ENCODE assay signal across 1 cellular context in the genomic region with DNA sequence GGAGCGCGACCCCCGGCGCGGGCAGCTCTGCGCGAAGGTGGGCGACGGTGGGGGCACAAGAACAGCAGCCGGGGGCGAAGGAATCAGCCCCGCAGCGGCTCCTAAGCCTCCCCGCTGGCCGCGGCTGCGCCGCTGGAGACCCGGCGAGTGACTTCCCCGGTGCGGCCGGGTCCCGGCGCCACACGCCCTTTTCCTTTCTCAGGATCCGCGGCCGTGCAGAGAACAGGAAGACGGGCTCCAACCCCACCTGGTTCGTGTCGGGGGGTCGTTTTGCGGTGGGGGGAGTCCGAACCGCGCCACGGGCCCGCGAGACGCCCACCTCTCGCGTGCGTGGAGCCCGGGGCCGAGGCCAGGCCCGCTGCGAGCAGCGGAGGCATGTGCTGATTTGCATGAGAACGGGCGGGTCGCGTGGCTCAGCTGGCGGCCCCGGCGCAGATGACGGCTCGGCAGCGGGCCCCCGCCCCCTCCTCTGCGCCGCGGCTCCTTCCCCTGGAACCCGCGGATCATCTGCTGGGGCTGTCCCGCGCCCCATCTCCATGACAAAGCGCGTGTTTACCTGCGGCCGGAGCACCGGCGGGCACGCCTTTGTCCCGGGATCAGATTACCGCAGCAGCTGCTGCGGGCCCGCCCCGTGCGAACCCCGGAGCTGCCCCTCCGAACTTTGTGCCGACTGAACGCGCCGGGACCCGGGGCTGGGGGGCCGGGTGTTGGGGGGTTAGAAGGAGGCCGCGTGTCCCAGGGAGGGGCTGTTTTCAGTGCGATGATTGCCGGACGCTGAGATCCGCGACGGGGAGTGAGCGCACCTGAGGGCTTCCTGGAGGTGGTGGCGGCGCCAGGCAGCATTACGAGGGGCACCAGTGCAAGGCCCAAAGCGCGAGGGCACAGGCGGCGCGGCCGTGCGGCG.
TF ChIP-seq lines count a peak whose summit lies in the region.

No MANE protein-coding gene starts in this region.

TF ChIP-seq in HepG2, 621 proteins besides CTCF, POLR2A, EP300 and RAD21 (continued from another document and continues in another):
- TF ChIP-seq, protein P1, sequence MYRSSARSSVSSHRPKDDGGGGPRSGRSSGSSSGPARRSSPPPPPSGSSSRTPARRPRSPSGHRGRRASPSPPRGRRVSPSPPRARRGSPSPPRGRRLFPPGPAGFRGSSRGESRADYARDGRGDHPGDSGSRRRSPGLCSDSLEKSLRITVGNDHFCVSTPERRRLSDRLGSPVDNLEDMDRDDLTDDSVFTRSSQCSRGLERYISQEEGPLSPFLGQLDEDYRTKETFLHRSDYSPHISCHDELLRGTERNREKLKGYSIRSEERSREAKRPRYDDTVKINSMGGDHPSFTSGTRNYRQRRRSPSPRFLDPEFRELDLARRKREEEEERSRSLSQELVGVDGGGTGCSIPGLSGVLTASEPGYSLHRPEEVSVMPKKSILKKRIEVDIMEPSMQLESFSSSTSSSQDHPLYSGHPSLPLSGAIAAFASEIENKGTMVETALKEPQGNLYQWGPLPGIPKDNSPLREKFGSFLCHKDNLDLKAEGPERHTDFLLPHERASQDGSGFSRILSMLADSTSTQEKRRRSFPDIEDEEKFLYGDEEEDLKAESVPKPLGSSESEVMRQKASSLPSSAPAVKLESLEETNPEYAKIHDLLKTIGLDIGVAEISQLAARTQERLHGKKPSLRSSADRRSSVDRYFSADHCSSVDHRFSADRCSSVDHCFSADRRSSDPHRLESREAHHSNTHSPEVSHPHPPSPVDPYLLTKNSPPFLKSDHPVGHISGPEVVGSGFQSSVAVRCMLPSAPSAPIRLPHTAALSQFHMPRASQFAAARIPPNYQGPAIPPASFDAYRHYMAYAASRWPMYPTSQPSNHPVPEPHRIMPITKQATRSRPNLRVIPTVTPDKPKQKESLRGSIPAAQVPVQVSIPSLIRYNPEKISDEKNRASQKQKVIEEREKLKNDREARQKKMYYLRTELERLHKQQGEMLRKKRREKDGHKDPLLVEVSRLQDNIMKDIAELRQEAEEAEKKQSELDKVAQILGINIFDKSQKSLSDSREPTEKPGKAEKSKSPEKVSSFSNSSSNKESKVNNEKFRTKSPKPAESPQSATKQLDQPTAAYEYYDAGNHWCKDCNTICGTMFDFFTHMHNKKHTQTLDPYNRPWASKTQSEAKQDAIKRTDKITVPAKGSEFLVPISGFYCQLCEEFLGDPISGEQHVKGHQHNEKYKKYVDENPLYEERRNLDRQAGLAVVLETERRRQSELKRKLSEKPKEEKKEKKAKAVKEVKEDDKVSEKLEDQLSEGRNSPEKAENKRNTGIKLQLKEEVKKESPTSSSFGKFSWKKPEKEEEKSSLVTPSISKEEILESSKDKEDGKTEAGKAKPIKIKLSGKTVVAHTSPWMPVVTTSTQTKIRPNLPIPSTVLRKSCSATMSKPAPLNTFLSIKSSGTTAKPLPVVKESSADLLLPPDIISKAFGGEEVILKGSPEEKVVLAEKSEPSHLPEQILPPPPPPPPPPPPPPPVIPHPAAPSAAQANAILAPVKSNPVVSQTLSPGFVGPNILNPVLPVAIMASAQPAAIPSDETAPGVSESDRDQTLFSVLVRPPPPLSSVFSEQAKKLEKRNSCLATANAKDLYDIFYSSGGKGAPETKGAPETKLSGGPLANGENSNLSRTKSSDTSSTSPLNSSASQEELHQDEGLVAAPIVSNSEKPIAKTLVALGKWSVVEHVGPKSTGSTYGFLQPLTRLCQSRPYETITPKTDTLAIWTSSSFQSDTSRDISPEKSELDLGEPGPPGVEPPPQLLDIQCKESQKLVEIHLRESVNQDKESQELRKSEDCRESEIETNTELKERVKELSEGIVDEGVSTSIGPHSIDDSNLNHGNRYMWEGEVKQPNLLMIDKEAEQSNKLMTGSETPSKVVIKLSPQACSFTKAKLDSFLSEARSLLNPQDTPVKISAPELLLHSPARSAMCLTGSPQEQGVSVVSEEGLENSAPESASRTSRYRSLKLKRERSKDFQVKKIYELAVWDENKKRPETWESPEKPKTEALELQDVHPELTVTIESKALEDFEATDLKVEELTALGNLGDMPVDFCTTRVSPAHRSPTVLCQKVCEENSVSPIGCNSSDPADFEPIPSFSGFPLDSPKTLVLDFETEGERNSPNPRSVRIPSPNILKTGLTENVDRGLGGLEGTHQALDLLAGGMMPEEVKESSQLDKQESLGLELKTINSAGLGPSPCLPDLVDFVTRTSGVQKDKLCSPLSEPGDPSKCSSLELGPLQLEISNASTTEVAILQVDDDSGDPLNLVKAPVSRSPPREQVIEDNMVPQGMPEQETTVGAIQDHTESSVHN (CRISPR knock-in tag; IDR thresholded peaks at IDR 0.05): no peak
- TF ChIP-seq, protein P2, sequence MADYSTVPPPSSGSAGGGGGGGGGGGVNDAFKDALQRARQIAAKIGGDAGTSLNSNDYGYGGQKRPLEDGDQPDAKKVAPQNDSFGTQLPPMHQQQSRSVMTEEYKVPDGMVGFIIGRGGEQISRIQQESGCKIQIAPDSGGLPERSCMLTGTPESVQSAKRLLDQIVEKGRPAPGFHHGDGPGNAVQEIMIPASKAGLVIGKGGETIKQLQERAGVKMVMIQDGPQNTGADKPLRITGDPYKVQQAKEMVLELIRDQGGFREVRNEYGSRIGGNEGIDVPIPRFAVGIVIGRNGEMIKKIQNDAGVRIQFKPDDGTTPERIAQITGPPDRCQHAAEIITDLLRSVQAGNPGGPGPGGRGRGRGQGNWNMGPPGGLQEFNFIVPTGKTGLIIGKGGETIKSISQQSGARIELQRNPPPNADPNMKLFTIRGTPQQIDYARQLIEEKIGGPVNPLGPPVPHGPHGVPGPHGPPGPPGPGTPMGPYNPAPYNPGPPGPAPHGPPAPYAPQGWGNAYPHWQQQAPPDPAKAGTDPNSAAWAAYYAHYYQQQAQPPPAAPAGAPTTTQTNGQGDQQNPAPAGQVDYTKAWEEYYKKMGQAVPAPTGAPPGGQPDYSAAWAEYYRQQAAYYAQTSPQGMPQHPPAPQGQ (CRISPR knock-in tag; IDR thresholded peaks at IDR 0.05; ENCODE audit: borderline replicate concordance): no peak
- TF ChIP-seq SOX6 (IDR thresholded peaks at IDR 0.05) (no peak), SOX6 (CRISPR knock-in tag; IDR thresholded peaks at IDR 0.05) (peak; percentile 91), HOXA7 (CRISPR knock-in tag; IDR thresholded peaks at IDR 0.05) (no peak), ZNF446 (CRISPR knock-in tag; IDR thresholded peaks at IDR 0.05) (0 out of 2 replicates have a peak, but pooled peaks have one; percentile 12), BCL6 (CRISPR knock-in tag; IDR thresholded peaks at IDR 0.05) (peak; percentile 82), RFX1 (IDR thresholded peaks at IDR 0.05) (no peak; the same call in 1 of the 2 replicates), SIX1 (CRISPR knock-in tag; IDR thresholded peaks at IDR 0.05; ENCODE audit: borderline replicate concordance) (peak; percentile 94), KLF13 (CRISPR knock-in tag; IDR thresholded peaks at IDR 0.05) (no peak)
- TF ChIP-seq, protein P3, sequence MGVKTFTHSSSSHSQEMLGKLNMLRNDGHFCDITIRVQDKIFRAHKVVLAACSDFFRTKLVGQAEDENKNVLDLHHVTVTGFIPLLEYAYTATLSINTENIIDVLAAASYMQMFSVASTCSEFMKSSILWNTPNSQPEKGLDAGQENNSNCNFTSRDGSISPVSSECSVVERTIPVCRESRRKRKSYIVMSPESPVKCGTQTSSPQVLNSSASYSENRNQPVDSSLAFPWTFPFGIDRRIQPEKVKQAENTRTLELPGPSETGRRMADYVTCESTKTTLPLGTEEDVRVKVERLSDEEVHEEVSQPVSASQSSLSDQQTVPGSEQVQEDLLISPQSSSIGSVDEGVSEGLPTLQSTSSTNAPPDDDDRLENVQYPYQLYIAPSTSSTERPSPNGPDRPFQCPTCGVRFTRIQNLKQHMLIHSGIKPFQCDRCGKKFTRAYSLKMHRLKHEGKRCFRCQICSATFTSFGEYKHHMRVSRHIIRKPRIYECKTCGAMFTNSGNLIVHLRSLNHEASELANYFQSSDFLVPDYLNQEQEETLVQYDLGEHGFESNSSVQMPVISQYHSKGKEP (CRISPR knock-in tag; IDR thresholded peaks at IDR 0.05): no peak
- TF ChIP-seq, protein P4, sequence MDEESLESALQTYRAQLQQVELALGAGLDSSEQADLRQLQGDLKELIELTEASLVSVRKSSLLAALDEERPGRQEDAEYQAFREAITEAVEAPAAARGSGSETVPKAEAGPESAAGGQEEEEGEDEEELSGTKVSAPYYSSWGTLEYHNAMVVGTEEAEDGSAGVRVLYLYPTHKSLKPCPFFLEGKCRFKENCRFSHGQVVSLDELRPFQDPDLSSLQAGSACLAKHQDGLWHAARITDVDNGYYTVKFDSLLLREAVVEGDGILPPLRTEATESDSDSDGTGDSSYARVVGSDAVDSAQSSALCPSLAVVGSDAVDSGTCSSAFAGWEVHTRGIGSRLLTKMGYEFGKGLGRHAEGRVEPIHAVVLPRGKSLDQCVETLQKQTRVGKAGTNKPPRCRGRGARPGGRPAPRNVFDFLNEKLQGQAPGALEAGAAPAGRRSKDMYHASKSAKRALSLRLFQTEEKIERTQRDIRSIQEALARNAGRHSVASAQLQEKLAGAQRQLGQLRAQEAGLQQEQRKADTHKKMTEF (CRISPR knock-in tag; IDR thresholded peaks at IDR 0.05): peak; percentile 53; the same call in 1 of the 2 replicates
- TF ChIP-seq, protein P5, sequence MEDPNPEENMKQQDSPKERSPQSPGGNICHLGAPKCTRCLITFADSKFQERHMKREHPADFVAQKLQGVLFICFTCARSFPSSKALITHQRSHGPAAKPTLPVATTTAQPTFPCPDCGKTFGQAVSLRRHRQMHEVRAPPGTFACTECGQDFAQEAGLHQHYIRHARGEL (CRISPR knock-in tag; IDR thresholded peaks at IDR 0.05): no peak
- TF ChIP-seq, protein P6, sequence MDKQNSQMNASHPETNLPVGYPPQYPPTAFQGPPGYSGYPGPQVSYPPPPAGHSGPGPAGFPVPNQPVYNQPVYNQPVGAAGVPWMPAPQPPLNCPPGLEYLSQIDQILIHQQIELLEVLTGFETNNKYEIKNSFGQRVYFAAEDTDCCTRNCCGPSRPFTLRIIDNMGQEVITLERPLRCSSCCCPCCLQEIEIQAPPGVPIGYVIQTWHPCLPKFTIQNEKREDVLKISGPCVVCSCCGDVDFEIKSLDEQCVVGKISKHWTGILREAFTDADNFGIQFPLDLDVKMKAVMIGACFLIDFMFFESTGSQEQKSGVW (CRISPR knock-in tag; IDR thresholded peaks at IDR 0.05; ENCODE audit: borderline replicate concordance): no peak
- TF ChIP-seq, protein P7, sequence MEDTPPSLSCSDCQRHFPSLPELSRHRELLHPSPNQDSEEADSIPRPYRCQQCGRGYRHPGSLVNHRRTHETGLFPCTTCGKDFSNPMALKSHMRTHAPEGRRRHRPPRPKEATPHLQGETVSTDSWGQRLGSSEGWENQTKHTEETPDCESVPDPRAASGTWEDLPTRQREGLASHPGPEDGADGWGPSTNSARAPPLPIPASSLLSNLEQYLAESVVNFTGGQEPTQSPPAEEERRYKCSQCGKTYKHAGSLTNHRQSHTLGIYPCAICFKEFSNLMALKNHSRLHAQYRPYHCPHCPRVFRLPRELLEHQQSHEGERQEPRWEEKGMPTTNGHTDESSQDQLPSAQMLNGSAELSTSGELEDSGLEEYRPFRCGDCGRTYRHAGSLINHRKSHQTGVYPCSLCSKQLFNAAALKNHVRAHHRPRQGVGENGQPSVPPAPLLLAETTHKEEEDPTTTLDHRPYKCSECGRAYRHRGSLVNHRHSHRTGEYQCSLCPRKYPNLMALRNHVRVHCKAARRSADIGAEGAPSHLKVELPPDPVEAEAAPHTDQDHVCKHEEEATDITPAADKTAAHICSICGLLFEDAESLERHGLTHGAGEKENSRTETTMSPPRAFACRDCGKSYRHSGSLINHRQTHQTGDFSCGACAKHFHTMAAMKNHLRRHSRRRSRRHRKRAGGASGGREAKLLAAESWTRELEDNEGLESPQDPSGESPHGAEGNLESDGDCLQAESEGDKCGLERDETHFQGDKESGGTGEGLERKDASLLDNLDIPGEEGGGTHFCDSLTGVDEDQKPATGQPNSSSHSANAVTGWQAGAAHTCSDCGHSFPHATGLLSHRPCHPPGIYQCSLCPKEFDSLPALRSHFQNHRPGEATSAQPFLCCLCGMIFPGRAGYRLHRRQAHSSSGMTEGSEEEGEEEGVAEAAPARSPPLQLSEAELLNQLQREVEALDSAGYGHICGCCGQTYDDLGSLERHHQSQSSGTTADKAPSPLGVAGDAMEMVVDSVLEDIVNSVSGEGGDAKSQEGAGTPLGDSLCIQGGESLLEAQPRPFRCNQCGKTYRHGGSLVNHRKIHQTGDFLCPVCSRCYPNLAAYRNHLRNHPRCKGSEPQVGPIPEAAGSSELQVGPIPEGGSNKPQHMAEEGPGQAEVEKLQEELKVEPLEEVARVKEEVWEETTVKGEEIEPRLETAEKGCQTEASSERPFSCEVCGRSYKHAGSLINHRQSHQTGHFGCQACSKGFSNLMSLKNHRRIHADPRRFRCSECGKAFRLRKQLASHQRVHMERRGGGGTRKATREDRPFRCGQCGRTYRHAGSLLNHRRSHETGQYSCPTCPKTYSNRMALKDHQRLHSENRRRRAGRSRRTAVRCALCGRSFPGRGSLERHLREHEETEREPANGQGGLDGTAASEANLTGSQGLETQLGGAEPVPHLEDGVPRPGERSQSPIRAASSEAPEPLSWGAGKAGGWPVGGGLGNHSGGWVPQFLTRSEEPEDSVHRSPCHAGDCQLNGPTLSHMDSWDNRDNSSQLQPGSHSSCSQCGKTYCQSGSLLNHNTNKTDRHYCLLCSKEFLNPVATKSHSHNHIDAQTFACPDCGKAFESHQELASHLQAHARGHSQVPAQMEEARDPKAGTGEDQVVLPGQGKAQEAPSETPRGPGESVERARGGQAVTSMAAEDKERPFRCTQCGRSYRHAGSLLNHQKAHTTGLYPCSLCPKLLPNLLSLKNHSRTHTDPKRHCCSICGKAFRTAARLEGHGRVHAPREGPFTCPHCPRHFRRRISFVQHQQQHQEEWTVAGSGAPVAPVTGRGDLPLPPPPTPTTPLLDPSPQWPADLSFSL (CRISPR knock-in tag; IDR thresholded peaks at IDR 0.05): no peak
- TF ChIP-seq, protein P8, sequence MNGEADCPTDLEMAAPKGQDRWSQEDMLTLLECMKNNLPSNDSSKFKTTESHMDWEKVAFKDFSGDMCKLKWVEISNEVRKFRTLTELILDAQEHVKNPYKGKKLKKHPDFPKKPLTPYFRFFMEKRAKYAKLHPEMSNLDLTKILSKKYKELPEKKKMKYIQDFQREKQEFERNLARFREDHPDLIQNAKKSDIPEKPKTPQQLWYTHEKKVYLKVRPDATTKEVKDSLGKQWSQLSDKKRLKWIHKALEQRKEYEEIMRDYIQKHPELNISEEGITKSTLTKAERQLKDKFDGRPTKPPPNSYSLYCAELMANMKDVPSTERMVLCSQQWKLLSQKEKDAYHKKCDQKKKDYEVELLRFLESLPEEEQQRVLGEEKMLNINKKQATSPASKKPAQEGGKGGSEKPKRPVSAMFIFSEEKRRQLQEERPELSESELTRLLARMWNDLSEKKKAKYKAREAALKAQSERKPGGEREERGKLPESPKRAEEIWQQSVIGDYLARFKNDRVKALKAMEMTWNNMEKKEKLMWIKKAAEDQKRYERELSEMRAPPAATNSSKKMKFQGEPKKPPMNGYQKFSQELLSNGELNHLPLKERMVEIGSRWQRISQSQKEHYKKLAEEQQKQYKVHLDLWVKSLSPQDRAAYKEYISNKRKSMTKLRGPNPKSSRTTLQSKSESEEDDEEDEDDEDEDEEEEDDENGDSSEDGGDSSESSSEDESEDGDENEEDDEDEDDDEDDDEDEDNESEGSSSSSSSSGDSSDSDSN (CRISPR knock-in tag; IDR thresholded peaks at IDR 0.05): peak; percentile 62; the same call in 1 of the 2 replicates
